ENCODE assay signal across 8 cellular contexts in genomic region chr20:63737940-63738686, GRCh38. TPM values are rescaled to one million over a fixed set of nuclear protein-coding genes. Genes with fewer than 3 reads are reported as not detected.
DNase-seq lines count a peak whose midpoint lies in the region; ATAC-seq and TF ChIP-seq lines count a peak whose summit lies in the region.

No MANE protein-coding gene starts in this region.

- no peaks in the 10 kb centered on the region for H3K9me3 ChIP-seq in CD8-positive, alpha-beta T cell (ENCODE audit: low read length)
- H3K9me3 ChIP-seq in muscle layer of colon (ENCODE audit: low read length) = no peaks in the 10 kb centered on the region

- peaks cover 24% of the 10 kb centered on the region for H3K4me1 Mint-ChIP-seq in CD8-positive, alpha-beta T cell (ENCODE audit: low read depth)
- H3K4me1 Mint-ChIP-seq in HFFc6 (ENCODE audit: low read depth) = no peaks in the 10 kb centered on the region

- CTCF ChIA-PET in CD8-positive, alpha-beta T cell (lab: Charles Lee) = interaction anchor here (1.4 to 4.7 kb wide), 4 partner anchors 7 to 42 kb away, joined by 3 to 44 read pairs (median 9); partner anchors contain the start of genes ARFRP1 and ZGPAT

- H3K27me3 ChIP-seq in CD8-positive, alpha-beta T cell (ENCODE audit: insufficient read depth, low read length) = no peaks in the 10 kb centered on the region
- H3K27me3 ChIP-seq in muscle layer of colon (ENCODE audit: control insufficient read depth in 1 of 2, insufficient read depth in 2 of 2, low read length in 2 of 2) = no peaks in the 10 kb centered on the region

- peak in 4 of 7 experiments; percentile 38 to 70 (median 44) for DNase-seq in CD8-positive, alpha-beta T cell
- DNase-seq in HuH-7.5 (ENCODE audit: low spot score) = peak; percentile 25
- DNase-seq in astrocyte of the hippocampus (ENCODE audit: low read depth, low spot score) = peak; percentile 23
- DNase-seq in HFFc6 = no peak
- no peak for DNase-seq in NCI-H226
- no peak for DNase-seq in NCI-H510A (lab: John Stamatoyannopoulos, UW)

- no peak for TF ChIP-seq CTCF in CD8-positive, alpha-beta T cell (IDR thresholded peaks at IDR 0.05)
- no peak for TF ChIP-seq CTCF in HFFc6 (IDR thresholded peaks at IDR 0.05)

- H3K9me3 Mint-ChIP-seq in CD8-positive, alpha-beta T cell = no peaks in the 10 kb centered on the region
- no peaks in the 10 kb centered on the region for H3K9me3 Mint-ChIP-seq in HFFc6

- POLR2A ChIA-PET in CD8-positive, alpha-beta T cell (lab: Charles Lee) = interaction anchor here (0.8 to 5.2 kb wide), 8 partner anchors 10 to 185 kb away, joined by 3 to 73 read pairs (median 8); partner anchors contain the start of genes ARFRP1, GMEB2 and ZGPAT

- H3K4me1 ChIP-seq in CD8-positive, alpha-beta T cell (ENCODE audit: insufficient read depth, low read length) = peaks cover 41% of the 10 kb centered on the region
- peaks cover 18% of the 10 kb centered on the region for H3K4me1 ChIP-seq in muscle layer of colon (ENCODE audit: insufficient read depth, low read length)

- peaks cover 16% of the 10 kb centered on the region for H3K36me3 ChIP-seq in CD8-positive, alpha-beta T cell (ENCODE audit: insufficient read depth, low read length)
- peaks cover 22% of the 10 kb centered on the region for H3K36me3 ChIP-seq in muscle layer of colon (ENCODE audit: insufficient read depth, low read length)

- H3K9ac ChIP-seq in muscle layer of colon (ENCODE audit: low read length) = no peak overlapping the region

- H3K4me3 ChIP-seq in CD8-positive, alpha-beta T cell (ENCODE audit: low read depth, low read length) = peak overlapping the region; percentile 80
- H3K4me3 ChIP-seq in muscle layer of colon (ENCODE audit: low read depth in 1 of 2, low read length in 2 of 2) = peak overlapping the region; percentile 20 to 32

- H3K27ac Mint-ChIP-seq in CD8-positive, alpha-beta T cell = no peak overlapping the region
- no peak overlapping the region for H3K27ac Mint-ChIP-seq in HFFc6

- intact Hi-C loops in CD8-positive, alpha-beta T cell (cut with DNase I, micrococcal nuclease) = loop anchor here (2.0 to 5.0 kb wide), 10 partner anchors 13 to 243 kb away; partner anchors contain the start of genes FNDC11 (in 1 of the 2), GMEB2 (in 1 of the 2), PRPF6 (in 1 of the 2) and PTK6 (in 1 of the 2)

- H3K4me3 Mint-ChIP-seq in CD8-positive, alpha-beta T cell = peak overlapping the region; percentile 92
- H3K4me3 Mint-ChIP-seq in HFFc6 = no peak overlapping the region

- peak overlapping the region; percentile 70 for H3K27ac ChIP-seq in CD8-positive, alpha-beta T cell (ENCODE audit: low read depth, low read length)
- no peak overlapping the region for H3K27ac ChIP-seq in muscle layer of colon (ENCODE audit: low read depth, low read length)

- peaks cover 25% of the 10 kb centered on the region for H3K36me3 Mint-ChIP-seq in CD8-positive, alpha-beta T cell
- peaks cover 5% of the 10 kb centered on the region; the same call in 1 of the 2 replicates for H3K36me3 Mint-ChIP-seq in HFFc6 (ENCODE audit: low read depth)

- peak; percentile 13 for ATAC-seq in CD8-positive, alpha-beta T cell
- ATAC-seq in GM19395 (IDR thresholded peaks at IDR 0.05; ENCODE audit: unreplicated experiment) = no peak

- H3K27me3 Mint-ChIP-seq in CD8-positive, alpha-beta T cell (ENCODE audit: low read depth) = no peaks in the 10 kb centered on the region
- H3K27me3 Mint-ChIP-seq in HFFc6 (ENCODE audit: insufficient read depth) = peaks cover 2% of the 10 kb centered on the region

RNA-seq across cellular contexts. Expression of gene SLC2A4RG, which starts 1.5 kb away (rescaled TPM):
- total RNA-seq in CD8-positive, alpha-beta T cell = 10 to 100 TPM; 79.3 to 90.0 TPM
- 100 to 1,000 TPM in 3 of 6 experiments, 10 to 100 TPM in 3; 89.6 to 122 (median 102) TPM for total RNA-seq in HFFc6 (2021; fragmentation: NEBNext Ultra II Directional; extraction: Animal tissue kit (Norgen Biotek cat#: 25700))

RNA-seq across cellular contexts. Expression of gene LIME1, which starts 1.6 kb away (rescaled TPM):
- 100 to 1,000 TPM; 118 to 123 TPM for total RNA-seq in CD8-positive, alpha-beta T cell
- total RNA-seq in HFFc6 (2021; fragmentation: NEBNext Ultra II Directional; extraction: Animal tissue kit (Norgen Biotek cat#: 25700)) = 1 to 10 TPM; 3.4 to 6.1 (median 4.6) TPM

RNA-seq across cellular contexts. Expression of gene ZGPAT, which starts 30.3 kb away (rescaled TPM):
- 10 to 100 TPM; 25.5 to 25.7 TPM for total RNA-seq in CD8-positive, alpha-beta T cell
- 10 to 100 TPM; 18.3 to 22.9 (median 19.6) TPM for total RNA-seq in HFFc6 (2021; fragmentation: NEBNext Ultra II Directional; extraction: Animal tissue kit (Norgen Biotek cat#: 25700))

RNA-seq across cellular contexts. Expression of gene ARFRP1, which starts 30.3 kb away (rescaled TPM):
- 10 to 100 TPM; 25.1 to 28.6 TPM for total RNA-seq in CD8-positive, alpha-beta T cell
- total RNA-seq in HFFc6 (2021; fragmentation: NEBNext Ultra II Directional; extraction: Animal tissue kit (Norgen Biotek cat#: 25700)) = 10 to 100 TPM; 35.1 to 44.2 (median 37.4) TPM

RNA-seq across cellular contexts. Expression of gene TNFRSF6B, which starts 41.7 kb away (rescaled TPM):
- total RNA-seq in CD8-positive, alpha-beta T cell = 1 to 10 TPM; 2.0 to 3.0 TPM
- total RNA-seq in HFFc6 (2021; fragmentation: NEBNext Ultra II Directional; extraction: Animal tissue kit (Norgen Biotek cat#: 25700)) = 1 to 10 TPM in 3 of 6 experiments, under 1 TPM in 3; 0.33 to 1.8 (median 1.1) TPM

Comparison
In these comparisons a context has a peak if more than half of its experiments do, and no peak if none do; other contexts are left out.
1. DNase-seq: peak in CD8-positive, alpha-beta T cell (4 of 7), HuH-7.5 (single experiment) and astrocyte of the hippocampus (single experiment); none in HFFc6 (single experiment), NCI-H226 (single experiment) and NCI-H510A (single experiment).
2. RNA of gene LIME1, which starts 1.6 kb away (total RNA-seq): 118 to 123 TPM in CD8-positive, alpha-beta T cell; 3.4 to 6.1 TPM in HFFc6; every median in the first group is over 10 times any median in the second.